Comparison of ENCODE assay signal across 16 cellular contexts in the genomic region with DNA sequence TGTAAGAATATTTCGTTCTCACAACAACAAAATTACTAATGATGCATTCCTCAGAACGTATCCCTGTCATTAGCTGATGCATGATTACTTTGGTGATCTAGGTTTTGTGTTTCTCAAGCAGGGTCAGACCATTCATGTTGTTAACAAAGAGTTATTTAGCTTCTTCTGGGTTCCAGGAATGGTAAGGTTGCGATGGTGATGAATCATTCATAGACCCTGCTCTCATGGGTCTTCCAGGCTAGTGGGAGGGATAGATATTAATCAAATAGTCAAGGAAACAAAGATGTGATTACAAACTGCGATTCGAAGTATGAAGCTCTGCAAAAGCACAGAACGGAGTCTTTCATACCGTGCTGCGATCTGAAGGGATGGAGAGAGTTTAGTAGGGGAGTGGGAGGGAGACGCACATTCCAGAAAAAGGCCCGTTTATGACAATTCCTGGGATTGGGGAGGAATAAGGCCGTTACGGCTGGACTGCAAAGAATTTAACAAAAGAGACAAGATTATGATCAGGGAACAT. TPM values are rescaled to one million over a fixed set of nuclear protein-coding genes. Genes with fewer than 3 reads are reported as not detected.
DNase-seq lines count a peak whose midpoint lies in the region; ATAC-seq, FAIRE-seq and TF ChIP-seq lines count a peak whose summit lies in the region.
"Had no signal": no experiment of that assay in that cellular context is flagged by ENCODE, and none has a peak within 500 bp of the region (broad histone marks: within the 10 kb centered on the region; RNA-seq: fewer than 3 reads in every experiment).

No MANE protein-coding gene starts in this region.

- peak; percentile 23 for FAIRE-seq in HTR-8/SVneo (lab: Jason Lieb, UNC)
- FAIRE-seq: G401.6, GM12892, GM18507 had no signal

- no peaks in the 10 kb centered on the region for H3K36me3 Mint-ChIP-seq in nephron (ENCODE audit: low read depth)
- H3K36me3 Mint-ChIP-seq in activated T-helper 17 cell treated with anti-CD3 and anti-CD28 coated beads, Interleukin-2, amount 50 U/mL, for 72 hours (ENCODE audit: low read depth), result no peaks in the 10 kb centered on the region
- H3K36me3 Mint-ChIP-seq: CD8-positive, alpha-beta T cell had no signal

- H3K4me3 Mint-ChIP-seq in nephron, result peak overlapping the region; percentile 3 to 5 (median 3)
- H3K4me3 Mint-ChIP-seq in activated T-helper 17 cell treated with anti-CD3 and anti-CD28 coated beads, Interleukin-2, amount 50 U/mL, for 72 hours, result no peak overlapping the region
- H3K4me3 Mint-ChIP-seq: B cell; CD8-positive, alpha-beta T cell; H9 had no signal

- H3K4me3 ChIP-seq in fibroblast of mammary gland (ENCODE audit: control insufficient read depth, low read depth, low read length), result no peak overlapping the region
- no peak overlapping the region for H3K4me3 ChIP-seq in lower leg skin (ENCODE audit: low read depth, poor library complexity, severe bottlenecking)
- H3K4me3 ChIP-seq in effector memory CD4-positive, alpha-beta T cell (ENCODE audit: insufficient read depth, low read depth, low read length, poor library complexity, severe bottlenecking), result no peak overlapping the region
- H3K4me3 ChIP-seq: BLaER1 treated with 17β-estradiol and CSF1 and Interleukin-3, amounts not matched to agents 10 nM and 100 nM had no signal

- intact Hi-C loops in lower leg skin (cut with DNase I; ENCODE audit: low total_unique reads), result no loop called here

- H3K27ac Mint-ChIP-seq in nephron, result peak overlapping the region; percentile 1 to 48 (median 19)
- H3K27ac Mint-ChIP-seq in activated T-helper 17 cell treated with anti-CD3 and anti-CD28 coated beads, Interleukin-2, amount 50 U/mL, for 72 hours, result no peak overlapping the region
- H3K27ac Mint-ChIP-seq: B cell; CD8-positive, alpha-beta T cell; H9 had no signal

- no peaks in the 10 kb centered on the region for H3K9me3 Mint-ChIP-seq in nephron
- no peaks in the 10 kb centered on the region for H3K9me3 Mint-ChIP-seq in activated T-helper 17 cell treated with anti-CD3 and anti-CD28 coated beads, Interleukin-2, amount 50 U/mL, for 72 hours
- H3K9me3 Mint-ChIP-seq: CD8-positive, alpha-beta T cell had no signal

- no peaks in the 10 kb centered on the region for H3K27me3 ChIP-seq in effector memory CD4-positive, alpha-beta T cell (replicated peaks; ENCODE audit: control insufficient read depth, insufficient read depth, low read length, poor library complexity, severe bottlenecking)
- H3K27me3 ChIP-seq: BLaER1 treated with 17β-estradiol and CSF1 and Interleukin-3, amounts not matched to agents 10 nM and 100 nM had no signal

- no peaks in the 10 kb centered on the region for H3K4me1 ChIP-seq in effector memory CD4-positive, alpha-beta T cell (ENCODE audit: control insufficient read depth, insufficient read depth, low read length, poor library complexity, severe bottlenecking)
- H3K4me1 ChIP-seq: BLaER1 treated with 17β-estradiol and CSF1 and Interleukin-3, amounts not matched to agents 10 nM and 100 nM had no signal

- no peaks in the 10 kb centered on the region for H3K27me3 Mint-ChIP-seq in nephron (ENCODE audit: low read depth)
- peaks cover 11% of the 10 kb centered on the region for H3K27me3 Mint-ChIP-seq in activated T-helper 17 cell treated with anti-CD3 and anti-CD28 coated beads, Interleukin-2, amount 50 U/mL, for 72 hours

- TF ChIP-seq POLR2A in lower leg skin (IDR thresholded peaks at IDR 0.05), result no peak

- no peaks in the 10 kb centered on the region for H3K4me1 Mint-ChIP-seq in nephron
- no peaks in the 10 kb centered on the region for H3K4me1 Mint-ChIP-seq in activated T-helper 17 cell treated with anti-CD3 and anti-CD28 coated beads, Interleukin-2, amount 50 U/mL, for 72 hours
- H3K4me1 Mint-ChIP-seq: B cell, H9 had no signal

- DNase-seq in HTR-8/SVneo (ENCODE audit: insufficient read length, low spot score), result no peak
- DNase-seq in fibroblast of mammary gland (ENCODE audit: low read depth), result peak; percentile 24
- DNase-seq in lower leg skin (ENCODE audit: low spot score in 2 of 2), result no peak
- no peak for DNase-seq in KG1 (lab: John Stamatoyannopoulos, UW)
- DNase-seq in effector memory CD4-positive, alpha-beta T cell, result no peak
- DNase-seq: CD8-positive, alpha-beta T cell; COR-L47; GOT3; H9 had no signal

- WGBS in lower leg skin, 2 donors, result 86 to 87% methylated on average over 12 of the region's 12 CpGs

- no peak for ATAC-seq in activated T-helper 17 cell treated with anti-CD3 and anti-CD28 coated beads, Interleukin-2, amount 50 U/mL, for 72 hours (replicated peaks)
- ATAC-seq: CD8-positive, alpha-beta T cell had no signal

- TF ChIP-seq CTCF in fibroblast of mammary gland (conservative IDR thresholded peaks at IDR 0.05; ENCODE audit: control insufficient read depth, insufficient read depth, low read depth, low read length) (no peak), nephron (IDR thresholded peaks at IDR 0.05; ENCODE audit: unreplicated experiment in 3 of 3) (no peak), lower leg skin (IDR thresholded peaks at IDR 0.05) (no peak)

- no peak overlapping the region for H3K27ac ChIP-seq in effector memory CD4-positive, alpha-beta T cell (ENCODE audit: insufficient read depth, low read length, poor library complexity, severe bottlenecking)
- H3K27ac ChIP-seq: BLaER1 treated with 17β-estradiol and CSF1 and Interleukin-3, amounts not matched to agents 10 nM and 100 nM had no signal

- H3K9me3 ChIP-seq in effector memory CD4-positive, alpha-beta T cell (ENCODE audit: control insufficient read depth, low read length), result no peaks in the 10 kb centered on the region
- H3K9me3 ChIP-seq: BLaER1 treated with 17β-estradiol and CSF1 and Interleukin-3, amounts not matched to agents 10 nM and 100 nM had no signal

- no peaks in the 10 kb centered on the region for H3K36me3 ChIP-seq in effector memory CD4-positive, alpha-beta T cell (ENCODE audit: control insufficient read depth, insufficient read depth, low read length)
- H3K36me3 ChIP-seq: BLaER1 treated with 17β-estradiol and CSF1 and Interleukin-3, amounts not matched to agents 10 nM and 100 nM had no signal

RNA-seq across cellular contexts. Expression of a gene that starts 42.1 kb away (rescaled TPM):
- under 1 TPM in 1 of 2 donors, not detected in 1; 0.15 TPM for total RNA-seq in activated T-helper 17 cell treated with anti-CD3 and anti-CD28 coated beads, Interleukin-2, amount 50 U/mL, for 72 hours
- total RNA-seq in lower leg skin, result 10 to 100 TPM in 2 of 4 donors, 1 to 10 TPM in 2; 6.7 to 18.8 (median 10.0) TPM
- total RNA-seq: B cell; CD8-positive, alpha-beta T cell; H9 had no signal

Comparison
In these comparisons a context has a peak if more than half of its experiments do, and no peak if none do; other contexts are left out.
1. RNA of a gene that starts 42.1 kb away (total RNA-seq): 6.7 to 18.8 TPM in lower leg skin; 0.15 TPM in activated T-helper 17 cell treated with anti-CD3 and anti-CD28 coated beads, Interleukin-2, amount 50 U/mL, for 72 hours; every median in the first group is over 4 times any median in the second.